ENCODE assay signal across 10 cellular contexts in the genomic region with DNA sequence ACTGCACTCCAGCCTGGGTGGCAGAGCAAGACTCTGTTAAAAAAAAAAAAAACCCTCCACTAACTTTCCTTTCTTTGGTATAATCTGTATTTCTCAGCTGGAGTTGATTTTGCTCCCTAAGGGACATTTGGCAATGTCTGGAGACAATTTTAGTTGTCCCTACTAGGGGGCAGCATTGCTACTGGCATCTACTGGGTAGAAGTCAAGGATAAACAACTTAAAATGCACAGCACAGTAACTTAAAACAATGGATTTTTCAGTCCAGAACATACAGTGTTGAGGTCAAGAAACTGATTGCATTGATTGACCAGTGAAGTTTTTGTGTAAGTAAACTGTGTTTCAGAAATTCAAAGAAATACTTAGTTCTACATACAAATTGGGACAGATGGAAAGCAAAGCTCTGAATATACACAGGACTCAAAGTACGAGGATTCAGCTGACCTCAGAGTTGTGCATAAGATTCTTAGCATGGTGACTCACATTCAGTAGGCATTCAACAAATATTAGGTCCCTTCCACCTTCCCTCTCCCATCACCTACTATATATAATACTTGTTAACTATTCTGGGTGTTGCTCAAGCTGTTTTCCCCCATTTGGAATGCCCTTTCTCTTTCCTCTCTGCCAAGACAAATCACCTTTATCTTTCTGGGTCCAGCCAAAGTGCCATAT. TPM values are rescaled to one million over a fixed set of nuclear protein-coding genes. Genes with fewer than 3 reads are reported as not detected.
DNase-seq lines count a peak whose midpoint lies in the region; ATAC-seq, FAIRE-seq and TF ChIP-seq lines count a peak whose summit lies in the region.
"Had no signal": no experiment of that assay in that cellular context is flagged by ENCODE, and none has a peak within 500 bp of the region (broad histone marks: within the 10 kb centered on the region; RNA-seq: fewer than 3 reads in every experiment).

No MANE protein-coding gene starts in this region.

- H3K18ac ChIP-seq in neuronal stem cell (ENCODE audit: low read length) = no peak overlapping the region

- TF ChIP-seq CTCF in left ventricle myocardium inferior (IDR thresholded peaks at IDR 0.05; ENCODE audit: borderline replicate concordance) = peak; percentile 38
- TF ChIP-seq CTCF in fibroblast of villous mesenchyme (IDR thresholded peaks at IDR 0.05; ENCODE audit: insufficient read depth, low read depth, low read length) = peak; percentile 18

- H2BK5ac ChIP-seq in neuronal stem cell (ENCODE audit: low read length) = no peak overlapping the region

- H3K27me3 ChIP-seq in left ventricle myocardium inferior (ENCODE audit: low read depth) (no peaks in the 10 kb centered on the region), neuronal stem cell (ENCODE audit: control insufficient read depth in 3 of 3, insufficient read depth in 3 of 3, low read depth in 1 of 3, low read length in 3 of 3) (no peaks in the 10 kb centered on the region)

- no peaks in the 10 kb centered on the region for H3K36me3 ChIP-seq in left ventricle myocardium inferior
- no peaks in the 10 kb centered on the region for H3K36me3 ChIP-seq in neuronal stem cell (replicated peaks in 1 of 2; ENCODE audit: control insufficient read depth in 2 of 2, insufficient read depth in 2 of 2, low read length in 2 of 2)

- H2AK5ac ChIP-seq in neuronal stem cell (ENCODE audit: low read depth, low read length) = no peak overlapping the region

- H3K4me1 ChIP-seq in left ventricle myocardium inferior = peaks cover 5% of the 10 kb centered on the region
- H3K4me1 ChIP-seq in neuronal stem cell (ENCODE audit: control insufficient read depth in 2 of 2, insufficient read depth in 1 of 2, low read depth in 1 of 2, low read length in 2 of 2) = no peaks in the 10 kb centered on the region

- no peak overlapping the region for H2BK12ac ChIP-seq in neuronal stem cell (ENCODE audit: low read length)

- H3K23ac ChIP-seq in neuronal stem cell (ENCODE audit: low read depth, low read length, poor library complexity) = no peak overlapping the region

- ATAC-seq in left cardiac atrium (no peak), HG02763 (IDR thresholded peaks at IDR 0.05; ENCODE audit: unreplicated experiment) (no peak)

- H3K4me2 ChIP-seq in neuronal stem cell (ENCODE audit: insufficient read depth, low read length, poor library complexity, severe bottlenecking) = no peak overlapping the region

- H4K8ac ChIP-seq in neuronal stem cell (ENCODE audit: low read depth, low read length) = no peak overlapping the region

- H3K9me3 ChIP-seq in left ventricle myocardium inferior (replicated peaks) (no peaks in the 10 kb centered on the region), neuronal stem cell (replicated peaks in 1 of 2; ENCODE audit: control insufficient read depth in 2 of 2, insufficient read depth in 1 of 2, low read depth in 1 of 2, low read length in 2 of 2) (no peaks in the 10 kb centered on the region)

- H2AFZ ChIP-seq in neuronal stem cell (ENCODE audit: low read length) = no peak overlapping the region

- WGBS in neuronal stem cell (ENCODE audit: extremely low coverage in 2 of 2, insufficient read length in 2 of 2, insufficient replicate concordance in 1 of 2), 2 donors = no CpG with 5 or more reads among the region's 1 CpG

- no peak overlapping the region for H3K4ac ChIP-seq in neuronal stem cell (ENCODE audit: low read length)

- no peak overlapping the region for H2BK120ac ChIP-seq in neuronal stem cell (ENCODE audit: low read depth, low read length)

- DNase-seq in left ventricle myocardium inferior = no peak
- no peak for DNase-seq in left cardiac atrium
- peak; percentile 6 for DNase-seq in RCC 7860 (ENCODE audit: low spot score)
- peak; percentile 13 for DNase-seq in fibroblast of villous mesenchyme (ENCODE audit: low read depth)
- DNase-seq in activated gamma-delta T cell (lab: John Stamatoyannopoulos, UW) = no peak
- DNase-seq in neuronal stem cell (ENCODE audit: low spot score) = no peak
- DNase-seq in ureter (ENCODE audit: low spot score) = no peak
- DNase-seq: KG1; stimulated activated CD4-positive, alpha-beta T cell treated with anti-CD3 and anti-CD28 coated beads, Interleukin-4, amount 100 ng/mL, for 24 hours had no signal

- H3K27ac ChIP-seq in left ventricle myocardium inferior (replicated peaks) (no peak overlapping the region), neuronal stem cell (replicated peaks; ENCODE audit: low read length) (no peak overlapping the region)

- FAIRE-seq in RCC 7860 (lab: Jason Lieb, UNC) = no peak

- H2BK15ac ChIP-seq in neuronal stem cell (ENCODE audit: low read length) = no peak overlapping the region

- H3K9ac ChIP-seq in neuronal stem cell (ENCODE audit: low read depth, low read length, poor library complexity) = no peak overlapping the region

- no peaks in the 10 kb centered on the region for H3K79me1 ChIP-seq in neuronal stem cell (ENCODE audit: low read depth, low read length)

- intact Hi-C loops in left ventricle myocardium inferior (cut with micrococcal nuclease) (no loop called here), left cardiac atrium (cut with DNase I) (no loop called here)

- no peak overlapping the region for H3K4me3 ChIP-seq in left ventricle myocardium inferior
- no peak overlapping the region for H3K4me3 ChIP-seq in fibroblast of villous mesenchyme (ENCODE audit: low read depth, low read length)
- no peak overlapping the region for H3K4me3 ChIP-seq in neuronal stem cell (ENCODE audit: low read length in 2 of 2)

- H4K91ac ChIP-seq in neuronal stem cell (ENCODE audit: low read depth, low read length, poor library complexity) = no peak overlapping the region

- no peak overlapping the region for H3K14ac ChIP-seq in neuronal stem cell (ENCODE audit: low read length)

RNA-seq across cellular contexts. Expression of a gene that starts 8.8 kb away (rescaled TPM):
- total RNA-seq in left ventricle myocardium inferior = not detected
- total RNA-seq in left cardiac atrium = not detected
- total RNA-seq in fibroblast of villous mesenchyme = under 0.01 TPM in 1 of 2 replicates, not detected in the other
- not detected for polyA plus RNA-seq in neuronal stem cell (2013, experiment 1 of 2)
- not detected for polyA plus RNA-seq in neuronal stem cell (2013, experiment 2 of 2)
- total RNA-seq in ureter = not detected

Comparison
In these comparisons a context has a peak if more than half of its experiments do, and no peak if none do; other contexts are left out.
1. DNase-seq: peak in RCC 7860 (single experiment) and fibroblast of villous mesenchyme (single experiment); none in left ventricle myocardium inferior (single experiment), left cardiac atrium (single experiment), activated gamma-delta T cell (single experiment), neuronal stem cell (single experiment) and ureter (single experiment).